23 cellular contexts compared by ENCODE assay signal in the genomic region with DNA sequence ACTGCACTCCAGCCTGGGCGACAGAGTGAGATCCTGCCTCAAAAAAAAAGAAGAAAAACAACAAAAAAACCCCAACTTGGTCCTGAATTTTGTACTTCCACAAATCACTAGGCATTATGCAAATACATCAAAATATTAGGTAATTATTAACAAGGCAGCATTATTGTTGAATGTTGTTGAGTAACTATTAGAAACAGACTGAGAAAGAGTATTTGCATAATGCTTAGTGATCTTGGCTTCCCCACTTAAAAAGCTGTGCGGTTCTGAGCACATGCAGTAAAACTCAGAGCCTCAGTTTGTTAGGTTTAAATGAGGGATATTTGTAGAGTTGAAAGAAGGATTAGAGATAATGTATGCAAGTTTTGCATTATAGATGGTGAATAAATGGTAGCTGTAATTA.
"Had no signal": no experiment of that assay in that cellular context is flagged by ENCODE, and none has a peak within 500 bp of the region (broad histone marks: within the 10 kb centered on the region; RNA-seq: fewer than 3 reads in every experiment).

No MANE protein-coding gene starts in this region.

- ATAC-seq: activated CD8-positive, alpha-beta T cell treated with anti-CD3 and anti-CD28 coated beads, Interleukin-2, amount 10 ng/mL, durations not matched to agents 7 days and 5 days; SK-N-SH treated with all-trans-retinoic acid at 6 μM for 48 hours had no signal

- H3K4me3 Mint-ChIP-seq: activated CD8-positive, alpha-beta T cell treated with anti-CD3 and anti-CD28 coated beads, Interleukin-2, amount 10 ng/mL, durations not matched to agents 7 days and 5 days; activated naive CD4-positive, alpha-beta T cell treated with anti-CD3 and anti-CD28 coated beads, Interleukin-2, amount 50 U/mL, for 24 hours; T-helper 1 cell treated with Interleukin-12 subunit alpha and Interleukin-12 subunit beta and Interleukin-4 antibody, amounts not matched to agents 30 μg/mL and 1 μg/mL, for 36 hours had no signal

- H3K27ac ChIP-seq: breast epithelium, SJSA1 had no signal

- DNase-seq: activated CD4-positive, alpha-beta T cell treated with anti-CD3 and anti-CD28 coated beads for 48 hours; activated CD4-positive, alpha-beta T cell treated with anti-CD3 and anti-CD28 coated beads, Interleukin-2, amount 50 U/mL, for 4 hours; activated CD4-positive, CD25-positive, alpha-beta regulatory T cell treated with anti-CD3 and anti-CD28 coated beads, Interleukin-2, amount 50 U/mL, for 72 hours; activated CD8-positive, alpha-beta memory T cell treated with anti-CD3 and anti-CD28 coated beads, Interleukin-2, amount 50 U/mL, for 48 hours; activated CD8-positive, alpha-beta T cell treated with anti-CD3 and anti-CD28 coated beads, Interleukin-2, amount 10 ng/mL, durations not matched to agents 7 days and 5 days; activated T-cell treated with anti-CD3 and anti-CD28 coated beads, Interleukin-2, amount 50 U/mL, for 1 hour; aorta; caudate nucleus; MG63; MV-4-11; NCI-H1105; NCI-H1436; NCI-H1694 treated with DMSO at 0.1 percent for 48 hours; NCI-H2029 treated with DMSO at 0.1 percent for 48 hours; NCI-H345; NCI-H510A; SHP77 had no signal

- H3K4me1 ChIP-seq: breast epithelium, SJSA1 had no signal

- H3K27me3 Mint-ChIP-seq: activated naive CD4-positive, alpha-beta T cell treated with anti-CD3 and anti-CD28 coated beads, Interleukin-2, amount 50 U/mL, for 24 hours had no signal

- H3K36me3 ChIP-seq: breast epithelium, MG63 had no signal

- H3K4me1 Mint-ChIP-seq: activated naive CD4-positive, alpha-beta T cell treated with anti-CD3 and anti-CD28 coated beads, Interleukin-2, amount 50 U/mL, for 24 hours had no signal

- H3K4me3 ChIP-seq: breast epithelium, MG63, SJSA1 had no signal

- H3K27ac Mint-ChIP-seq: activated CD8-positive, alpha-beta T cell treated with anti-CD3 and anti-CD28 coated beads, Interleukin-2, amount 10 ng/mL, durations not matched to agents 7 days and 5 days; activated naive CD4-positive, alpha-beta T cell treated with anti-CD3 and anti-CD28 coated beads, Interleukin-2, amount 50 U/mL, for 24 hours; T-helper 1 cell treated with Interleukin-12 subunit alpha and Interleukin-12 subunit beta and Interleukin-4 antibody, amounts not matched to agents 30 μg/mL and 1 μg/mL, for 36 hours had no signal

- H3K9me3 ChIP-seq: breast epithelium, MG63, SJSA1 had no signal

- FAIRE-seq: RCC 7860 had no signal

- H3K9me3 Mint-ChIP-seq: T-helper 1 cell treated with Interleukin-12 subunit alpha and Interleukin-12 subunit beta and Interleukin-4 antibody, amounts not matched to agents 30 μg/mL and 1 μg/mL, for 36 hours had no signal

- H3K27me3 ChIP-seq: breast epithelium, MG63, SJSA1 had no signal
